Comparison of ENCODE assay signal across 8 cellular contexts in genomic region chr12:55972906-55973597, GRCh38. TPM values are rescaled to one million over a fixed set of nuclear protein-coding genes. Genes with fewer than 3 reads are reported as not detected.
DNase-seq lines count a peak whose midpoint lies in the region; ATAC-seq, FAIRE-seq and TF ChIP-seq lines count a peak whose summit lies in the region.

No MANE protein-coding gene starts in this region.

- H3K27ac ChIP-seq in keratinocyte (ENCODE audit: control insufficient read depth, insufficient read depth, low read length), result peak overlapping the region; percentile 93

- peak overlapping the region; percentile 50 to 98 (median 78) for H3K4me3 ChIP-seq in keratinocyte (ENCODE audit: control insufficient read depth in 2 of 3, extremely low read depth in 1 of 3, insufficient read depth in 2 of 3, low read depth in 1 of 3, low read length in 3 of 3)

- POLR2A ChIA-PET in activated CD4-positive, alpha-beta memory T cell treated with anti-CD3 and anti-CD28 coated beads for 36 hours (lab: Charles Lee), result interaction anchor here (0.9 to 2.5 kb wide), 15 partner anchors 10 to 249 kb away, joined by 3 to 15 read pairs (median 5); partner anchors contain the start of genes DNAJC14, ORMDL2, PA2G4 and PYM1

- H3K36me3 Mint-ChIP-seq in activated CD4-positive, alpha-beta memory T cell treated with anti-CD3 and anti-CD28 coated beads for 36 hours, result peaks cover 24% of the 10 kb centered on the region

- H3K9me3 Mint-ChIP-seq in activated CD4-positive, alpha-beta memory T cell treated with anti-CD3 and anti-CD28 coated beads for 36 hours, result no peaks in the 10 kb centered on the region

- dilution Hi-C loops in keratinocyte (cut with MboI; ENCODE audit: extremely low pct_ligation_motif_present, low sequenced_read_pairs), result no loop called here

- TF ChIP-seq CTCF in keratinocyte (optimal IDR thresholded peaks at IDR 0.05 in 1 of 3, IDR thresholded peaks at IDR 0.05 in 1 of 3, conservative IDR thresholded peaks at IDR 0.05 in 1 of 3; ENCODE audit: extremely low read depth in 1 of 3, insufficient read depth in 2 of 3, low read length in 3 of 3), result no peak

- peak overlapping the region; percentile 99 for H3K4me2 ChIP-seq in keratinocyte (ENCODE audit: control insufficient read depth, extremely low read depth, insufficient read depth, low read depth, low read length)

- peaks cover 0 to 31% of the 10 kb centered on the region in 2 experiments for H3K36me3 ChIP-seq in keratinocyte (ENCODE audit: control insufficient read depth in 2 of 2, extremely low read depth in 1 of 2, insufficient read depth in 2 of 2, low read length in 2 of 2)

- H3K27ac Mint-ChIP-seq in activated CD4-positive, alpha-beta memory T cell treated with anti-CD3 and anti-CD28 coated beads for 36 hours, result no peak overlapping the region

- no peaks in the 10 kb centered on the region for H3K27me3 ChIP-seq in keratinocyte (ENCODE audit: control insufficient read depth, extremely low read depth, insufficient read depth, low read length)

- no peaks in the 10 kb centered on the region for H3K9me1 ChIP-seq in keratinocyte (ENCODE audit: control insufficient read depth, extremely low read depth, insufficient read depth, low read length)

- peaks cover 39% of the 10 kb centered on the region for H3K79me2 ChIP-seq in keratinocyte (ENCODE audit: control insufficient read depth, insufficient read depth, low read length)

- intact Hi-C loops in activated CD4-positive, alpha-beta memory T cell treated with anti-CD3 and anti-CD28 coated beads for 36 hours (cut with micrococcal nuclease), result loop anchor here (1.0 to 10.0 kb wide), 7 partner anchors 34 to 252 kb away; partner anchors contain the start of genes NABP2, PA2G4, RNF41 and RPL41

- peaks cover 2% of the 10 kb centered on the region for H4K20me1 ChIP-seq in keratinocyte (ENCODE audit: control insufficient read depth, extremely low read depth, insufficient read depth, low read length)

- peaks cover 25% of the 10 kb centered on the region for H3K4me1 ChIP-seq in keratinocyte (ENCODE audit: control insufficient read depth, extremely low read depth, insufficient read depth, low read length)

- H3K27me3 Mint-ChIP-seq in activated CD4-positive, alpha-beta memory T cell treated with anti-CD3 and anti-CD28 coated beads for 36 hours, result no peaks in the 10 kb centered on the region

- no peak for ATAC-seq in HG03196 (IDR thresholded peaks at IDR 0.05; ENCODE audit: unreplicated experiment)
- ATAC-seq in HG03520 (IDR thresholded peaks at IDR 0.05; ENCODE audit: unreplicated experiment), result no peak

- peaks cover 25% of the 10 kb centered on the region for H3K4me1 Mint-ChIP-seq in activated CD4-positive, alpha-beta memory T cell treated with anti-CD3 and anti-CD28 coated beads for 36 hours (ENCODE audit: low read depth)

- peak; percentile 59 for DNase-seq in activated CD8-positive, alpha-beta memory T cell treated with anti-CD3 and anti-CD28 coated beads for 24 hours
- no peak for DNase-seq in activated CD8-positive, alpha-beta memory T cell treated with anti-CD3 and anti-CD28 coated beads, Interleukin-2, amount 50 U/mL, for 4 hours
- DNase-seq in activated CD4-positive, alpha-beta memory T cell treated with anti-CD3 and anti-CD28 coated beads for 36 hours, result peak; percentile 25
- no peak for DNase-seq in keratinocyte (ENCODE audit: low read depth, low spot score)
- DNase-seq in urothelium cell line (ENCODE audit: low spot score), result no peak
- no peak for DNase-seq in KG1 (lab: John Stamatoyannopoulos, UW)

- H3K9ac ChIP-seq in keratinocyte (ENCODE audit: control insufficient read depth, extremely low read depth, insufficient read depth, low read length), result peak overlapping the region; percentile 90

- H3K9me3 ChIP-seq in keratinocyte (ENCODE audit: control insufficient read depth, low read depth, low read length), result no peaks in the 10 kb centered on the region

- CTCF ChIA-PET in activated CD4-positive, alpha-beta memory T cell treated with anti-CD3 and anti-CD28 coated beads for 36 hours (lab: Charles Lee), result interaction anchor here (0.8 to 2.5 kb wide), 10 partner anchors 21 to 234 kb away, joined by 3 to 30 read pairs (median 4); partner anchors contain the start of gene SUOX

- peak overlapping the region; percentile 81 for H2AFZ ChIP-seq in keratinocyte (ENCODE audit: control insufficient read depth, low read length)

- no peak for FAIRE-seq in keratinocyte (lab: Jason Lieb, UNC)
- peak; percentile 84 for FAIRE-seq in urothelium cell line (lab: Jason Lieb, UNC)

- no peak overlapping the region for H3K4me3 Mint-ChIP-seq in activated CD4-positive, alpha-beta memory T cell treated with anti-CD3 and anti-CD28 coated beads for 36 hours

RNA-seq across cellular contexts. Expression of gene RAB5B, which starts 0.8 kb away (rescaled TPM):
- total RNA-seq in activated CD4-positive, alpha-beta memory T cell treated with anti-CD3 and anti-CD28 coated beads for 36 hours, result 10 to 100 TPM; 44.8 to 46.4 TPM
- 132 to 162 TPM (median 138 TPM) in 3 replicates for polyA plus RNA-seq in keratinocyte
- 59.4 TPM for polyA plus RNA-seq in keratinocyte (2011; ENCODE audit: low read depth)
- 144 and 200 TPM in 2 replicates for polyA plus RNA-seq in keratinocyte (2011; cell fraction: cytosol; rRNA removed)
- polyA plus RNA-seq in keratinocyte (2011; cell fraction: nucleus; rRNA removed), result 135 and 138 TPM in 2 replicates
- polyA plus RNA-seq in keratinocyte (2012; ENCODE audit: low replicate concordance), result 72.8 and 76.8 TPM in 2 replicates
- 66.2 to 176 TPM (median 141 TPM) in 3 replicates for polyA minus RNA-seq in keratinocyte
- 86.9 TPM for polyA minus RNA-seq in keratinocyte (2011; cell fraction: cytosol; rRNA and poly(A)+ RNA removed)
- polyA minus RNA-seq in keratinocyte (2011; cell fraction: nucleus; rRNA and poly(A)+ RNA removed), result 46.7 and 80.8 TPM in 2 replicates

RNA-seq across cellular contexts. Expression of gene CDK2, which starts 6.4 kb away (rescaled TPM):
- 100 to 1,000 TPM; 121 to 127 TPM for total RNA-seq in activated CD4-positive, alpha-beta memory T cell treated with anti-CD3 and anti-CD28 coated beads for 36 hours
- polyA plus RNA-seq in keratinocyte, result 34.3 to 49.3 TPM (median 47.3 TPM) in 3 replicates
- polyA plus RNA-seq in keratinocyte (2011; ENCODE audit: low read depth), result 6.5 TPM
- 24.9 and 27.4 TPM in 2 replicates for polyA plus RNA-seq in keratinocyte (2011; cell fraction: cytosol; rRNA removed)
- polyA plus RNA-seq in keratinocyte (2011; cell fraction: nucleus; rRNA removed), result 42.3 and 56.9 TPM in 2 replicates
- 22.4 and 30.3 TPM in 2 replicates for polyA plus RNA-seq in keratinocyte (2012; ENCODE audit: low replicate concordance)
- 34.3 to 46.8 TPM (median 36.0 TPM) in 3 replicates for polyA minus RNA-seq in keratinocyte
- polyA minus RNA-seq in keratinocyte (2011; cell fraction: cytosol; rRNA and poly(A)+ RNA removed), result 15.5 TPM
- polyA minus RNA-seq in keratinocyte (2011; cell fraction: nucleus; rRNA and poly(A)+ RNA removed), result 14.0 and 18.6 TPM in 2 replicates

RNA-seq across cellular contexts. Expression of gene PMEL, which starts 7.2 kb away (rescaled TPM):
- 1 to 10 TPM in 1 of 2 experiments, under 1 TPM in 1; 0.94 to 1.5 TPM for total RNA-seq in activated CD4-positive, alpha-beta memory T cell treated with anti-CD3 and anti-CD28 coated beads for 36 hours
- 1.3 to 2.1 TPM (median 1.4 TPM) in 3 replicates for polyA plus RNA-seq in keratinocyte
- 0.89 TPM for polyA plus RNA-seq in keratinocyte (2011; ENCODE audit: low read depth)
- 2.3 and 2.7 TPM in 2 replicates for polyA plus RNA-seq in keratinocyte (2011; cell fraction: cytosol; rRNA removed)
- polyA plus RNA-seq in keratinocyte (2011; cell fraction: nucleus; rRNA removed), result 2.9 and 3.1 TPM in 2 replicates
- 1.0 and 2.2 TPM in 2 replicates for polyA plus RNA-seq in keratinocyte (2012; ENCODE audit: low replicate concordance)
- 2.1 to 4.9 TPM (median 4.3 TPM) in 3 replicates for polyA minus RNA-seq in keratinocyte
- polyA minus RNA-seq in keratinocyte (2011; cell fraction: cytosol; rRNA and poly(A)+ RNA removed), result 0.96 TPM
- 1.0 and 1.5 TPM in 2 replicates for polyA minus RNA-seq in keratinocyte (2011; cell fraction: nucleus; rRNA and poly(A)+ RNA removed)

RNA-seq across cellular contexts. Expression of gene SUOX, which starts 24.0 kb away (rescaled TPM):
- total RNA-seq in activated CD4-positive, alpha-beta memory T cell treated with anti-CD3 and anti-CD28 coated beads for 36 hours, result 1 to 10 TPM; 2.4 to 2.7 TPM
- 9.0 to 10.8 TPM (median 9.4 TPM) in 3 replicates for polyA plus RNA-seq in keratinocyte
- polyA plus RNA-seq in keratinocyte (2011; ENCODE audit: low read depth), result 1.1 TPM
- 5.1 and 5.2 TPM in 2 replicates for polyA plus RNA-seq in keratinocyte (2011; cell fraction: cytosol; rRNA removed)
- polyA plus RNA-seq in keratinocyte (2011; cell fraction: nucleus; rRNA removed), result 16.9 and 20.1 TPM in 2 replicates
- 4.0 and 6.5 TPM in 2 replicates for polyA plus RNA-seq in keratinocyte (2012; ENCODE audit: low replicate concordance)
- polyA minus RNA-seq in keratinocyte, result 13.8 to 15.2 TPM (median 15.0 TPM) in 3 replicates
- 7.3 TPM for polyA minus RNA-seq in keratinocyte (2011; cell fraction: cytosol; rRNA and poly(A)+ RNA removed)
- polyA minus RNA-seq in keratinocyte (2011; cell fraction: nucleus; rRNA and poly(A)+ RNA removed), result 9.2 and 15.2 TPM in 2 replicates

RNA-seq across cellular contexts. Expression of gene DGKA, which starts 42.1 kb away (rescaled TPM):
- total RNA-seq in activated CD4-positive, alpha-beta memory T cell treated with anti-CD3 and anti-CD28 coated beads for 36 hours, result 100 to 1,000 TPM; 348 to 383 TPM
- 161 to 263 TPM (median 174 TPM) in 3 replicates for polyA plus RNA-seq in keratinocyte
- 268 TPM for polyA plus RNA-seq in keratinocyte (2011; ENCODE audit: low read depth)
- 161 and 169 TPM in 2 replicates for polyA plus RNA-seq in keratinocyte (2011; cell fraction: cytosol; rRNA removed)
- 591 and 684 TPM in 2 replicates for polyA plus RNA-seq in keratinocyte (2011; cell fraction: nucleus; rRNA removed)
- polyA plus RNA-seq in keratinocyte (2012; ENCODE audit: low replicate concordance), result 207 and 259 TPM in 2 replicates
- 217 to 364 TPM (median 266 TPM) in 3 replicates for polyA minus RNA-seq in keratinocyte
- polyA minus RNA-seq in keratinocyte (2011; cell fraction: cytosol; rRNA and poly(A)+ RNA removed), result 149 TPM
- 177 and 285 TPM in 2 replicates for polyA minus RNA-seq in keratinocyte (2011; cell fraction: nucleus; rRNA and poly(A)+ RNA removed)

Comparison
In these comparisons a context has a peak if more than half of its experiments do, and no peak if none do; other contexts are left out.
1. DNase-seq: peak in activated CD8-positive, alpha-beta memory T cell treated with anti-CD3 and anti-CD28 coated beads for 24 hours (single experiment) and activated CD4-positive, alpha-beta memory T cell treated with anti-CD3 and anti-CD28 coated beads for 36 hours (single experiment); none in activated CD8-positive, alpha-beta memory T cell treated with anti-CD3 and anti-CD28 coated beads, Interleukin-2, amount 50 U/mL, for 4 hours (single experiment), keratinocyte (single experiment), urothelium cell line (single experiment) and KG1 (single experiment).